In genomic region chr16:10566613-10567012, GRCh38 we compare ENCODE assay signal across 21 cellular contexts. TPM values are rescaled to one million over a fixed set of nuclear protein-coding genes. Genes with fewer than 3 reads are reported as not detected.
DNase-seq lines count a peak whose midpoint lies in the region; ATAC-seq, FAIRE-seq and TF ChIP-seq lines count a peak whose summit lies in the region.
"Had no signal": no experiment of that assay in that cellular context is flagged by ENCODE, and none has a peak within 500 bp of the region (broad histone marks: within the 10 kb centered on the region; RNA-seq: fewer than 3 reads in every experiment).

No MANE protein-coding gene starts in this region.

- ATAC-seq in PC-3 (no peak), left lobe of liver (peak; percentile 17)

- no peaks in the 10 kb centered on the region for H3K36me3 ChIP-seq in GM06990 (ENCODE audit: control insufficient read depth, insufficient read depth, low read length)
- no peaks in the 10 kb centered on the region for H3K36me3 ChIP-seq in H7 (replicated peaks; ENCODE audit: control insufficient read depth, insufficient read depth, low read length)
- no peaks in the 10 kb centered on the region; the same call in 1 of the 2 replicates for H3K36me3 ChIP-seq in PC-3 (ENCODE audit: low read depth, low read length)

- peaks cover 2% of the 10 kb centered on the region for H3K27me3 Mint-ChIP-seq in HFFc6 (ENCODE audit: insufficient read depth)
- H3K27me3 Mint-ChIP-seq: activated CD4-positive, alpha-beta memory T cell treated with anti-CD3 and anti-CD28 coated beads, Interleukin-2, amount 10 ng/mL, durations not matched to agents 7 days and 5 days had no signal

- POLR2A ChIA-PET in PC-3 (lab: Charles Lee; ENCODE audit: unreplicated experiment), result no interaction called here

- no peak overlapping the region for H3K27ac ChIP-seq in PC-3 (ENCODE audit: low read length)
- H3K27ac ChIP-seq: HL-60 had no signal

- H3K9me2 ChIP-seq in PC-3 (replicated peaks; ENCODE audit: low read length), result no peaks in the 10 kb centered on the region

- intact Hi-C loops in PC-3 (cut with micrococcal nuclease), result no loop called here

- no peak for TF ChIP-seq POLR2A in GM12892 (IDR thresholded peaks at IDR 0.05; ENCODE audit: low read depth, low read length)

- no peak overlapping the region for H3K4me3 ChIP-seq in GM06990 (replicated peaks; ENCODE audit: low read depth, low read length)
- no peak overlapping the region for H3K4me3 ChIP-seq in H7 (ENCODE audit: insufficient read depth, low read depth, low read length)
- no peak overlapping the region for H3K4me3 ChIP-seq in PC-3 (ENCODE audit: low read length)
- H3K4me3 ChIP-seq: dorsolateral prefrontal cortex, MG63 had no signal

- peaks cover 10% of the 10 kb centered on the region for H3K9me3 Mint-ChIP-seq in HFFc6

- no peak overlapping the region for H2AFZ ChIP-seq in PC-3 (ENCODE audit: low read length)

- no peaks in the 10 kb centered on the region for H3F3A ChIP-seq in PC-3 (ENCODE audit: low read length, unreplicated experiment)

- no peaks in the 10 kb centered on the region for H3K4me1 ChIP-seq in PC-3 (ENCODE audit: insufficient read depth, low read length)

- H3K27me3 ChIP-seq in GM06990 (replicated peaks; ENCODE audit: control insufficient read depth, insufficient read depth, low read length) (no peaks in the 10 kb centered on the region), H7 (ENCODE audit: control insufficient read depth, insufficient read depth, low read length) (no peaks in the 10 kb centered on the region), PC-3 (ENCODE audit: low read length) (no peaks in the 10 kb centered on the region)
- H3K27me3 ChIP-seq: dorsolateral prefrontal cortex, MG63 had no signal

- H3K27ac Mint-ChIP-seq in HFFc6, result no peak overlapping the region
- H3K27ac Mint-ChIP-seq: activated B cell treated with CpG ODN at 0.5 μM for 24 hours; activated CD4-positive, alpha-beta memory T cell treated with anti-CD3 and anti-CD28 coated beads, Interleukin-2, amount 10 ng/mL, durations not matched to agents 7 days and 5 days had no signal

- H3K9ac ChIP-seq in PC-3 (ENCODE audit: low read length), result no peak overlapping the region

- no TSS peak for BruUV-seq in PC-3 (replicated peaks; lab: Mats Ljungman, UMichigan)

- H3K79me2 ChIP-seq in PC-3 (ENCODE audit: low read length), result peaks cover 89% of the 10 kb centered on the region

- H3K36me3 Mint-ChIP-seq in HFFc6 (ENCODE audit: low read depth), result peaks cover 18% of the 10 kb centered on the region
- H3K36me3 Mint-ChIP-seq: CD14-positive monocyte had no signal

- FAIRE-seq in GM12892 (lab: Jason Lieb, UNC), result no peak
- FAIRE-seq: GM12891 had no signal

- H3K4me2 ChIP-seq in PC-3 (ENCODE audit: low read length), result no peak overlapping the region

- no peak overlapping the region for H3K4me3 Mint-ChIP-seq in HFFc6
- H3K4me3 Mint-ChIP-seq: activated B cell treated with CpG ODN at 0.5 μM for 24 hours; activated CD4-positive, alpha-beta memory T cell treated with anti-CD3 and anti-CD28 coated beads, Interleukin-2, amount 10 ng/mL, durations not matched to agents 7 days and 5 days; CD14-positive monocyte had no signal

- H3K4me1 Mint-ChIP-seq in HFFc6 (ENCODE audit: low read depth), result peaks cover 6% of the 10 kb centered on the region
- H3K4me1 Mint-ChIP-seq: activated CD4-positive, alpha-beta memory T cell treated with anti-CD3 and anti-CD28 coated beads, Interleukin-2, amount 10 ng/mL, durations not matched to agents 7 days and 5 days had no signal

- no peaks in the 10 kb centered on the region for H3K9me3 ChIP-seq in PC-3 (ENCODE audit: low read length)

- CTCF ChIA-PET in PC-3 (lab: Charles Lee), result no interaction called here

- no peak for DNase-seq in GM06990 (ENCODE audit: extremely low read depth, insufficient read length)
- DNase-seq in H7, result peak; percentile 50
- DNase-seq in PC-3, result no peak
- DNase-seq in left lobe of liver (ENCODE audit: low spot score), result no peak
- no peak for DNase-seq in activated CD4-positive, alpha-beta T cell treated with anti-CD3 and anti-CD28 coated beads, Interleukin-2, amount 50 U/mL, for 48 hours
- no peak for DNase-seq in HFFc6
- DNase-seq in GM12892 (ENCODE audit: insufficient read length), result no peak
- DNase-seq in NOMO-1 treated with dmso at 0.1 percent for 144 hours (lab: John Stamatoyannopoulos, UW; ENCODE audit: unreplicated experiment), result no peak
- DNase-seq: activated B cell treated with CpG ODN at 0.5 μM for 24 hours; activated CD4-positive, alpha-beta memory T cell treated with anti-CD3 and anti-CD28 coated beads, Interleukin-2, amount 10 ng/mL, durations not matched to agents 7 days and 5 days; activated naive CD4-positive, alpha-beta T cell; central memory CD4-positive, alpha-beta T cell; dorsolateral prefrontal cortex; MG63; NCI-H146; NCI-H69; stimulated activated CD4-positive, alpha-beta T cell treated with anti-CD3 and anti-CD28 coated beads, Interleukin-1b, Interleukin-23, amount 100 ng/mL, for 48 hours; substantia nigra had no signal

- peaks cover 4% of the 10 kb centered on the region; the same call in 1 of the 2 replicates for H4K20me1 ChIP-seq in PC-3 (ENCODE audit: low read length)

- TF ChIP-seq CTCF in GM06990 (IDR thresholded peaks at IDR 0.05; ENCODE audit: insufficient read depth, low read length, poor library complexity, severe bottlenecking) (peak; percentile 30), PC-3 (conservative IDR thresholded peaks at IDR 0.05; ENCODE audit: low read depth, low read length) (peak; percentile 14; the same call in 1 of the 2 replicates), HFFc6 (IDR thresholded peaks at IDR 0.05) (no peak)

RNA-seq across cellular contexts. Expression of gene EMP2, which starts 13.8 kb away (rescaled TPM):
- 7.1 and 8.1 TPM in 2 replicates for total RNA-seq in H7 (2014; rRNA removed; shearing (Covaris generic))
- total RNA-seq in PC-3 (2014; rRNA removed) (33.9 and 38.7 TPM in 2 replicates), left lobe of liver (86.6 TPM)
- total RNA-seq in HFFc6 (2021; fragmentation: NEBNext Ultra II Directional; extraction: Animal tissue kit (Norgen Biotek cat#: 25700)), result 10 to 100 TPM; 14.3 to 35.7 (median 29.7) TPM
- 0.51 TPM for polyA plus RNA-seq in GM12892 (2012; ENCODE audit: missing spikeins)
- total RNA-seq: activated B cell treated with CpG ODN at 0.5 μM for 24 hours; activated CD4-positive, alpha-beta memory T cell treated with anti-CD3 and anti-CD28 coated beads, Interleukin-2, amount 10 ng/mL, durations not matched to agents 7 days and 5 days had no signal
- polyA plus RNA-seq: CD14-positive monocyte had no signal
